In the genomic region with DNA sequence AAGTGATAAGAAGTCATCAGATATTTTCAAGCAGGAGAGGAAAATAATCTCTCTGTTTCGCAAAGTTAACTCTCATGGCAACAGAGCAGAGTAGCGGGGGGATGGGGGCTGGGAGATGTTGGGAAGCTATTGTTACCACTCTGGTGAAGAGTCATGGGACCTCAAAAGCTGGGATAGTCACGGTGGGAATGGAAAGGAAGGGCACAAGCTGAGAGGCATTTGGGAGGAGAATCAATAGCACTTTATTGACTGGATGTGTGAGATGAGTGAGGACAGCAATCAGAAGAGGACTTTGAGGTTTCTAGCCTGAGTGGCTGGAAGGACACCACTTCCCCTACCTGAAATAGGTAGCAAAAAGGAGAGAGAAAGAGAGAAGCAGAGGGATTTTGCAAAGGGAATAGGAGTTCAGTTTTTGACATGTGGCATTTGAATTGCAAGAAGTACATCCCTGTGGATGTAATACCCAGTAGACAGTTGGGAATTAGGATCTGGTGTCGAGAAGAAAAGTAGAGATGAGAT, we compare ENCODE assay signal across 10 cellular contexts. TPM values are rescaled to one million over a fixed set of nuclear protein-coding genes. Genes with fewer than 3 reads are reported as not detected.
DNase-seq lines count a peak whose midpoint lies in the region; ATAC-seq, FAIRE-seq and TF ChIP-seq lines count a peak whose summit lies in the region.
"Had no signal": no experiment of that assay in that cellular context is flagged by ENCODE, and none has a peak within 500 bp of the region (broad histone marks: within the 10 kb centered on the region; RNA-seq: fewer than 3 reads in every experiment).

No MANE protein-coding gene starts in this region.

- intact Hi-C loops in testis (cut with DNase I; ENCODE audit: low total_unique reads) = no loop called here

- no peak for TF ChIP-seq CTCF in astrocyte (IDR thresholded peaks at IDR 0.05; ENCODE audit: insufficient read depth, low read depth, low read length)
- no peak for TF ChIP-seq CTCF in kidney epithelial cell (IDR thresholded peaks at IDR 0.05; ENCODE audit: insufficient read depth, low read length, poor library complexity, severe bottlenecking)
- no peak for TF ChIP-seq CTCF in testis (IDR thresholded peaks at IDR 0.05)

- TF ChIP-seq POLR2A in testis (IDR thresholded peaks at IDR 0.05) = no peak

- peak overlapping the region; percentile 96 for H3K9ac ChIP-seq in astrocyte (ENCODE audit: low read length)

- H3K4me1 Mint-ChIP-seq in astrocyte (ENCODE audit: low read depth, unreplicated experiment) = peaks cover 12% of the 10 kb centered on the region
- H3K4me1 Mint-ChIP-seq in naive thymus-derived CD8-positive, alpha-beta T cell = peaks cover 17 to 41% (median 38%) of the 10 kb centered on the region in 4 donors

- H3K27ac Mint-ChIP-seq in astrocyte (ENCODE audit: unreplicated experiment) = no peak overlapping the region
- H3K27ac Mint-ChIP-seq in naive thymus-derived CD8-positive, alpha-beta T cell = no peak overlapping the region
- H3K27ac Mint-ChIP-seq: brain had no signal

- DNase-seq in DMS153 treated with DMSO at 0.1 percent for 48 hours (lab: John Stamatoyannopoulos, UW; ENCODE audit: unreplicated experiment) (peak; percentile 15), DMS153 (lab: John Stamatoyannopoulos, UW) (no peak), astrocyte (ENCODE audit: low read depth) (no peak), kidney epithelial cell (ENCODE audit: low read depth) (no peak), testis (no peak), GM19240 (ENCODE audit: insufficient read length, low spot score) (no peak), SW480 (ENCODE audit: low spot score) (no peak)
- no peak for DNase-seq in naive thymus-derived CD8-positive, alpha-beta T cell
- DNase-seq: 8988T had no signal

- no peaks in the 10 kb centered on the region for H3K9me3 ChIP-seq in astrocyte (ENCODE audit: insufficient read depth, low read depth, low read length)
- no peaks in the 10 kb centered on the region for H3K9me3 ChIP-seq in testis

- peaks cover 7% of the 10 kb centered on the region for H3K79me2 ChIP-seq in astrocyte (ENCODE audit: insufficient read depth, low read length)

- WGBS in testis, 2 donors = 8 to 9% methylated on average over 4 of the region's 4 CpGs

- H3K27ac ChIP-seq in astrocyte (ENCODE audit: low read depth, low read length) (peak overlapping the region; percentile 100), testis (peak overlapping the region; percentile 90 to 93)

- no peaks in the 10 kb centered on the region for H3K27me3 Mint-ChIP-seq in astrocyte (ENCODE audit: low read depth, unreplicated experiment)
- H3K27me3 Mint-ChIP-seq in naive thymus-derived CD8-positive, alpha-beta T cell = no peaks in the 10 kb centered on the region
- H3K27me3 Mint-ChIP-seq: brain had no signal

- peak overlapping the region; percentile 69 for H3K4me3 ChIP-seq in astrocyte (ENCODE audit: insufficient read depth, low read depth, low read length)
- H3K4me3 ChIP-seq in kidney epithelial cell (ENCODE audit: low read depth, low read length) = peak overlapping the region; percentile 55
- peak overlapping the region; percentile 58 to 70 for H3K4me3 ChIP-seq in testis

- H3K9me3 Mint-ChIP-seq in astrocyte (ENCODE audit: unreplicated experiment) = no peaks in the 10 kb centered on the region
- H3K9me3 Mint-ChIP-seq in naive thymus-derived CD8-positive, alpha-beta T cell = no peaks in the 10 kb centered on the region

- H3K36me3 ChIP-seq in astrocyte (ENCODE audit: insufficient read depth, low read length) (no peaks in the 10 kb centered on the region), kidney epithelial cell (ENCODE audit: control insufficient read depth, insufficient read depth, low read length) (no peaks in the 10 kb centered on the region), testis (ENCODE audit: low read depth, missing control alignments) (no peaks in the 10 kb centered on the region)

- POLR2A ChIA-PET in naive thymus-derived CD8-positive, alpha-beta T cell (lab: Charles Lee) = interaction anchor here (0.6 to 1.7 kb wide), 2 partner anchors 28 to 971 kb away, joined by 3 to 13 read pairs; partner anchors contain the start of gene SCD

- peak overlapping the region; percentile 98 for H3K4me2 ChIP-seq in astrocyte (ENCODE audit: low read length)

- H2AFZ ChIP-seq in astrocyte (ENCODE audit: low read depth, low read length) = peak overlapping the region; percentile 42

- peaks cover 45% of the 10 kb centered on the region for H3K4me1 ChIP-seq in astrocyte (ENCODE audit: insufficient read depth, low read length)
- peaks cover 22% of the 10 kb centered on the region for H3K4me1 ChIP-seq in testis

- no peak overlapping the region for H3K4me3 Mint-ChIP-seq in astrocyte (ENCODE audit: unreplicated experiment)
- H3K4me3 Mint-ChIP-seq in naive thymus-derived CD8-positive, alpha-beta T cell = no peak overlapping the region
- H3K4me3 Mint-ChIP-seq: brain had no signal

- no peaks in the 10 kb centered on the region for H3K36me3 Mint-ChIP-seq in astrocyte (ENCODE audit: low read depth, unreplicated experiment)
- no peaks in the 10 kb centered on the region for H3K36me3 Mint-ChIP-seq in naive thymus-derived CD8-positive, alpha-beta T cell
- H3K36me3 Mint-ChIP-seq: brain had no signal

- no peaks in the 10 kb centered on the region for H4K20me1 ChIP-seq in astrocyte (ENCODE audit: insufficient read depth, low read length)

- FAIRE-seq in astrocyte (lab: Jason Lieb, UNC) = no peak

- ATAC-seq in naive thymus-derived CD8-positive, alpha-beta T cell = no peak

- no peaks in the 10 kb centered on the region for H3K27me3 ChIP-seq in astrocyte (ENCODE audit: insufficient read depth, low read length)
- no peaks in the 10 kb centered on the region for H3K27me3 ChIP-seq in kidney epithelial cell (ENCODE audit: control insufficient read depth, insufficient read depth, low read length)
- no peaks in the 10 kb centered on the region for H3K27me3 ChIP-seq in testis

RNA-seq across cellular contexts. Expression of gene SCD, which starts 27.2 kb away (rescaled TPM):
- total RNA-seq in astrocyte (324 and 428 TPM in 2 replicates), kidney epithelial cell (273 and 288 TPM in 2 replicates), testis (100 to 1,000 TPM; 147 to 196 TPM)
- 121 TPM for polyA plus RNA-seq in testis (ENCODE audit: insufficient read depth, low read depth, low replicate concordance)
- 1 to 10 TPM; 1.4 TPM for total RNA-seq in naive thymus-derived CD8-positive, alpha-beta T cell
- polyA plus RNA-seq in naive thymus-derived CD8-positive, alpha-beta T cell = 1 to 10 TPM; 2.8 to 5.5 (median 4.4) TPM

RNA-seq across cellular contexts. Expression of gene PKD2L1, which starts 44.2 kb away (rescaled TPM):
- total RNA-seq in astrocyte = not detected in 2 replicates
- total RNA-seq in kidney epithelial cell = not detected in 2 replicates
- 1 to 10 TPM in 1 of 2 donors, under 1 TPM in 1; 0.99 to 1.6 TPM for total RNA-seq in testis
- 4.7 TPM for polyA plus RNA-seq in testis (ENCODE audit: insufficient read depth, low read depth, low replicate concordance)
- not detected for total RNA-seq in naive thymus-derived CD8-positive, alpha-beta T cell
- polyA plus RNA-seq in naive thymus-derived CD8-positive, alpha-beta T cell = not detected

Comparison
In these comparisons a context has a peak if more than half of its experiments do, and no peak if none do; other contexts are left out.
1. RNA of gene SCD, which starts 27.2 kb away (total RNA-seq): 324 to 428 TPM in astrocyte, 273 to 288 TPM in kidney epithelial cell and 147 to 196 TPM in testis; 1.4 TPM in naive thymus-derived CD8-positive, alpha-beta T cell; every median in the first group is over 10 times any median in the second.
2. Peak in every context shown above with its lines, with median percentiles within 50 percentile points of each other: H3K4me3 ChIP-seq.